In genomic region chr6:27902335-27903314, GRCh38 we compare ENCODE assay signal across 8 cellular contexts. TPM values are rescaled to one million over a fixed set of nuclear protein-coding genes. Genes with fewer than 3 reads are reported as not detected.
DNase-seq lines count a peak whose midpoint lies in the region; ATAC-seq and TF ChIP-seq lines count a peak whose summit lies in the region.

No MANE protein-coding gene starts in this region.

- ATAC-seq in GM21576 (IDR thresholded peaks at IDR 0.05; ENCODE audit: unreplicated experiment) = peak; percentile 61

- peaks cover 22% of the 10 kb centered on the region for H3K4me1 Mint-ChIP-seq in activated T-helper 2 cell treated with anti-CD3 and anti-CD28 coated beads, Interferon-gamma antibody, Interleukin-2, Interleukin-4, amounts not matched to agents 10 μg/mL and 5 μg/mL and 100 μg/mL, durations not matched to agents 14 hours and 24 hours and 36 hours (ENCODE audit: low read depth)
- H3K4me1 Mint-ChIP-seq in nephron = peaks cover 4% of the 10 kb centered on the region
- peaks cover 21% of the 10 kb centered on the region for H3K4me1 Mint-ChIP-seq in stimulated activated naive CD8-positive, alpha-beta T cell treated with anti-CD3 and anti-CD28 coated beads, Interleukin-15, Interleukin-2, amounts not matched to agents 100 ng/mL and 50 ng/mL, for 24 hours (ENCODE audit: low read depth)

- DNase-seq in DMS114 treated with DMSO at 0.1 percent for 48 hours (lab: John Stamatoyannopoulos, UW; ENCODE audit: unreplicated experiment) = peak; percentile 86
- peak; percentile 92 for DNase-seq in KBM-7
- DNase-seq in Peyer's patch = peak; percentile 73 to 92 (median 78)
- DNase-seq in activated T-helper 2 cell treated with anti-CD3 and anti-CD28 coated beads, Interferon-gamma antibody, Interleukin-2, Interleukin-4, amounts not matched to agents 10 μg/mL and 5 μg/mL and 100 μg/mL, durations not matched to agents 14 hours and 24 hours and 36 hours (ENCODE audit: low spot score) = peak; percentile 78
- DNase-seq in fibroblast of peridontal ligament (ENCODE audit: extremely low read depth) = peak; percentile 90

- peak overlapping the region; percentile 71 to 87 (median 82) for H3K27ac ChIP-seq in Peyer's patch

- no peaks in the 10 kb centered on the region for H3K9me3 ChIP-seq in Peyer's patch

- intact Hi-C loops in activated T-helper 2 cell treated with anti-CD3 and anti-CD28 coated beads, Interferon-gamma antibody, Interleukin-2, Interleukin-4, amounts not matched to agents 10 μg/mL and 5 μg/mL and 100 μg/mL, durations not matched to agents 14 hours and 24 hours and 36 hours (cut with micrococcal nuclease) = loop anchor here (1.0 to 10.0 kb wide), 6 partner anchors 149 to 1082 kb away; no protein-coding TSS in a partner anchor

- H3K27me3 ChIP-seq in Peyer's patch = no peaks in the 10 kb centered on the region

- H3K36me3 ChIP-seq in Peyer's patch = no peaks in the 10 kb centered on the region

- H3K36me3 Mint-ChIP-seq in activated T-helper 2 cell treated with anti-CD3 and anti-CD28 coated beads, Interferon-gamma antibody, Interleukin-2, Interleukin-4, amounts not matched to agents 10 μg/mL and 5 μg/mL and 100 μg/mL, durations not matched to agents 14 hours and 24 hours and 36 hours (ENCODE audit: low read depth) = no peaks in the 10 kb centered on the region
- no peaks in the 10 kb centered on the region for H3K36me3 Mint-ChIP-seq in nephron (ENCODE audit: low read depth)
- peaks cover 8% of the 10 kb centered on the region for H3K36me3 Mint-ChIP-seq in stimulated activated naive CD8-positive, alpha-beta T cell treated with anti-CD3 and anti-CD28 coated beads, Interleukin-15, Interleukin-2, amounts not matched to agents 100 ng/mL and 50 ng/mL, for 24 hours (ENCODE audit: low read depth)

- in situ Hi-C loops in KBM-7 (cut with MboI; ENCODE audit: low pct_unique_long_range_greater_than_20kb, low sequenced_read_pairs) = loop anchor here (25.0 kb wide), 1 partner anchor 460 kb away; no protein-coding TSS in a partner anchor

- peak overlapping the region; percentile 90 for H3K27ac Mint-ChIP-seq in activated T-helper 2 cell treated with anti-CD3 and anti-CD28 coated beads, Interferon-gamma antibody, Interleukin-2, Interleukin-4, amounts not matched to agents 10 μg/mL and 5 μg/mL and 100 μg/mL, durations not matched to agents 14 hours and 24 hours and 36 hours
- peak overlapping the region; percentile 90 to 98 (median 97) for H3K27ac Mint-ChIP-seq in nephron
- H3K27ac Mint-ChIP-seq in stimulated activated naive CD8-positive, alpha-beta T cell treated with anti-CD3 and anti-CD28 coated beads, Interleukin-15, Interleukin-2, amounts not matched to agents 100 ng/mL and 50 ng/mL, for 24 hours = peak overlapping the region; percentile 94

- peak overlapping the region; percentile 82 for H3K4me3 Mint-ChIP-seq in activated T-helper 2 cell treated with anti-CD3 and anti-CD28 coated beads, Interferon-gamma antibody, Interleukin-2, Interleukin-4, amounts not matched to agents 10 μg/mL and 5 μg/mL and 100 μg/mL, durations not matched to agents 14 hours and 24 hours and 36 hours (ENCODE audit: low read depth)
- peak overlapping the region; percentile 90 to 96 (median 94) for H3K4me3 Mint-ChIP-seq in nephron
- peak overlapping the region; percentile 85 for H3K4me3 Mint-ChIP-seq in stimulated activated naive CD8-positive, alpha-beta T cell treated with anti-CD3 and anti-CD28 coated beads, Interleukin-15, Interleukin-2, amounts not matched to agents 100 ng/mL and 50 ng/mL, for 24 hours

- no peak for TF ChIP-seq POLR2A in Peyer's patch (IDR thresholded peaks at IDR 0.05)

- TF ChIP-seq CTCF in Peyer's patch (IDR thresholded peaks at IDR 0.05) (no peak), nephron (IDR thresholded peaks at IDR 0.05; ENCODE audit: unreplicated experiment in 3 of 3) (no peak)

- no peaks in the 10 kb centered on the region for H3K4me1 ChIP-seq in Peyer's patch

- no peaks in the 10 kb centered on the region for H3K9me3 Mint-ChIP-seq in activated T-helper 2 cell treated with anti-CD3 and anti-CD28 coated beads, Interferon-gamma antibody, Interleukin-2, Interleukin-4, amounts not matched to agents 10 μg/mL and 5 μg/mL and 100 μg/mL, durations not matched to agents 14 hours and 24 hours and 36 hours
- H3K9me3 Mint-ChIP-seq in nephron = peaks cover 3% of the 10 kb centered on the region
- H3K9me3 Mint-ChIP-seq in stimulated activated naive CD8-positive, alpha-beta T cell treated with anti-CD3 and anti-CD28 coated beads, Interleukin-15, Interleukin-2, amounts not matched to agents 100 ng/mL and 50 ng/mL, for 24 hours = no peaks in the 10 kb centered on the region

- peaks cover 13% of the 10 kb centered on the region for H3K27me3 Mint-ChIP-seq in activated T-helper 2 cell treated with anti-CD3 and anti-CD28 coated beads, Interferon-gamma antibody, Interleukin-2, Interleukin-4, amounts not matched to agents 10 μg/mL and 5 μg/mL and 100 μg/mL, durations not matched to agents 14 hours and 24 hours and 36 hours (ENCODE audit: low read depth)
- peaks cover 9% of the 10 kb centered on the region for H3K27me3 Mint-ChIP-seq in nephron (ENCODE audit: low read depth)
- H3K27me3 Mint-ChIP-seq in stimulated activated naive CD8-positive, alpha-beta T cell treated with anti-CD3 and anti-CD28 coated beads, Interleukin-15, Interleukin-2, amounts not matched to agents 100 ng/mL and 50 ng/mL, for 24 hours = peaks cover 18% of the 10 kb centered on the region

- peak overlapping the region; percentile 49 to 65 (median 54) for H3K4me3 ChIP-seq in Peyer's patch

RNA-seq across cellular contexts. Expression of gene OR2B2, which starts 9.6 kb away (rescaled TPM):
- total RNA-seq in Peyer's patch = not detected
- not detected in 2 replicates for total RNA-seq in activated T-helper 2 cell treated with anti-CD3 and anti-CD28 coated beads, Interferon-gamma antibody, Interleukin-2, Interleukin-4, amounts not matched to agents 10 μg/mL and 5 μg/mL and 100 μg/mL, durations not matched to agents 14 hours and 24 hours and 36 hours

RNA-seq across cellular contexts. Expression of gene OR2B6, which starts 54.4 kb away (rescaled TPM):
- not detected for total RNA-seq in Peyer's patch
- not detected in 2 replicates for total RNA-seq in activated T-helper 2 cell treated with anti-CD3 and anti-CD28 coated beads, Interferon-gamma antibody, Interleukin-2, Interleukin-4, amounts not matched to agents 10 μg/mL and 5 μg/mL and 100 μg/mL, durations not matched to agents 14 hours and 24 hours and 36 hours

Comparison
In these comparisons a context has a peak if more than half of its experiments do, and no peak if none do; other contexts are left out.
1. Peak in every context shown above with its lines: DNase-seq, ATAC-seq, H3K4me3 ChIP-seq and H3K27ac ChIP-seq.